Comparison of ENCODE assay signal across 18 cellular contexts in the genomic region with DNA sequence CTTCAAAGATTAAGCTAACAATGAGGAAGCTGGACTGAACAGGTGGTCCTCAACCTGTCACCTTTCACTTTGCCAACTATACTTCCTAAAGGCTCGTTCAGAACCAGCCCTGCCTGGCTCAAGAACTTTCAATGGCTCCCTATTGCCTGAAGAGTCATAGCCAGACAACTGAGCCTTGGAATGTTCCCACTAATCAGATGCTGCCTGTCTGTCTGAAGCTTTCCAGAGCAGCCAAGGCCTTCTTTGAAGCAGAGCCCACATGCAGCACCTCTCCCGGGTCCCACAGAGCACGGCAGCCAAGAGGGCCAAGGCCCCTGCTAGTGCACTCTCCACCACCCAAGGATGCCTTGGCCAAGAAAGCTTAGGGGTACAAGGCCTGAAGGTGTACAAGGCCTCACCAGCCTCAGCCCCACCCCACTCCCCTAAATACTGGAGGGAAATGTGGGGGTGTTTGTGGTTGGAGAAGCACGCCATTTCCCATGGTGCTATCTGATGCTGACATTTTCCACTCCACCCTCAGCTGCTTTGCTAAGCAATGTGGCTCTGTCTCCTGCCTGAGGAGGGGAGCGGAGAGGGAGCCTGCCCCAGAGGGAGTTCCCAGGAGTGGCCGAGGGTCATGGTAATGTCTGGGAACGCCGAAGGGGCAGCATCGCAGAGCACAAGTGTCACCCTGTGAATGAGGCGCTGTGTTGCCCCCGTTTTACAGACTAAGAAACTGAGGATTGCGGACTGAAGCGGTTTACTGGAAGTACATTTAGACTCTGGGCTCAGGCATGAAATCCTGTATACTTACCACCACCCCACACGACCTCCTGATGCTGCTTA. TPM values are rescaled to one million over a fixed set of nuclear protein-coding genes. Genes with fewer than 3 reads are reported as not detected.
DNase-seq lines count a peak whose midpoint lies in the region; ATAC-seq and TF ChIP-seq lines count a peak whose summit lies in the region.
"Had no signal": no experiment of that assay in that cellular context is flagged by ENCODE, and none has a peak within 500 bp of the region (broad histone marks: within the 10 kb centered on the region; RNA-seq: fewer than 3 reads in every experiment).

No MANE protein-coding gene starts in this region.

- POLR2A ChIA-PET in activated CD4-positive, alpha-beta T cell treated with anti-CD3 and anti-CD28 coated beads for 36 hours (lab: Charles Lee), result interaction anchor here (1.3 kb wide), 1 partner anchor 9 kb away, joined by 3 read pairs; no protein-coding TSS in a partner anchor
- POLR2A ChIA-PET in activated CD8-positive, alpha-beta T cell treated with anti-CD3 and anti-CD28 coated beads for 36 hours (lab: Charles Lee), result interaction anchor here (0.6 to 24.0 kb wide), 4 partner anchors 12 to 194 kb away, joined by 3 to 671 read pairs (median 11); a partner anchor contains a TSS
- POLR2A ChIA-PET in naive thymus-derived CD4-positive, alpha-beta T cell (lab: Charles Lee), result interaction anchor here (0.8 to 31.3 kb wide), 2 partner anchors 8 to 28 kb away, joined by 3 to 1281 read pairs; a partner anchor contains a TSS

- no peak overlapping the region for H3K4me3 ChIP-seq in naive thymus-derived CD4-positive, alpha-beta T cell (ENCODE audit: low read length)
- H3K4me3 ChIP-seq in SJCRH30, result no peak overlapping the region
- no peak overlapping the region for H3K4me3 ChIP-seq in testis
- H3K4me3 ChIP-seq: cardiac muscle cell, GM23338, skin epidermis had no signal

- no peak for TF ChIP-seq CTCF in activated CD8-positive, alpha-beta T cell treated with anti-CD3 and anti-CD28 coated beads for 36 hours (IDR thresholded peaks at IDR 0.05)
- TF ChIP-seq CTCF in testis (IDR thresholded peaks at IDR 0.05), result no peak

- peaks cover 0 to 40% of the 10 kb centered on the region in 2 donors for H3K4me1 ChIP-seq in naive thymus-derived CD4-positive, alpha-beta T cell (ENCODE audit: control insufficient read depth in 2 of 2, insufficient read depth in 2 of 2, low read length in 2 of 2)
- H3K4me1 ChIP-seq in SJCRH30 (peaks cover 47% of the 10 kb centered on the region), testis (peaks cover 10% of the 10 kb centered on the region)
- H3K4me1 ChIP-seq: parathyroid adenoma had no signal

- H3K36me3 Mint-ChIP-seq in activated CD4-positive, alpha-beta T cell treated with anti-CD3 and anti-CD28 coated beads for 36 hours (ENCODE audit: low read depth), result no peaks in the 10 kb centered on the region
- no peaks in the 10 kb centered on the region for H3K36me3 Mint-ChIP-seq in activated CD8-positive, alpha-beta T cell treated with anti-CD3 and anti-CD28 coated beads for 36 hours (ENCODE audit: low read depth)
- no peaks in the 10 kb centered on the region for H3K36me3 Mint-ChIP-seq in naive thymus-derived CD4-positive, alpha-beta T cell

- peak; percentile 52 for ATAC-seq in activated CD4-positive, alpha-beta T cell treated with anti-CD3 and anti-CD28 coated beads for 36 hours
- ATAC-seq in activated CD8-positive, alpha-beta T cell treated with anti-CD3 and anti-CD28 coated beads for 36 hours, result peak; percentile 53
- ATAC-seq in naive thymus-derived CD4-positive, alpha-beta T cell, result no peak
- ATAC-seq in HG02623 (IDR thresholded peaks at IDR 0.05; ENCODE audit: unreplicated experiment), result no peak
- ATAC-seq: GM23338, left colon, Panc1 had no signal

- CTCF ChIA-PET in activated CD4-positive, alpha-beta T cell treated with anti-CD3 and anti-CD28 coated beads for 36 hours (lab: Charles Lee), result interaction anchor here (1.1 to 5.0 kb wide), 3 partner anchors 13 to 47 kb away, joined by 3 to 32 read pairs (median 19); no protein-coding TSS in a partner anchor
- CTCF ChIA-PET in activated CD8-positive, alpha-beta T cell treated with anti-CD3 and anti-CD28 coated beads for 36 hours (lab: Charles Lee), result interaction anchor here (0.8 to 6.2 kb wide), 7 partner anchors 13 to 47 kb away, joined by 3 to 44 read pairs (median 6); no protein-coding TSS in a partner anchor
- CTCF ChIA-PET in naive thymus-derived CD4-positive, alpha-beta T cell (lab: Charles Lee), result interaction anchor here (0.5 to 1.6 kb wide), 2 partner anchors 37 to 46 kb away, joined by 3 to 4 read pairs; no protein-coding TSS in a partner anchor

- H3K9me3 ChIP-seq in naive thymus-derived CD4-positive, alpha-beta T cell (ENCODE audit: control insufficient read depth in 2 of 3, low read length in 3 of 3), result no peaks in the 10 kb centered on the region
- no peaks in the 10 kb centered on the region for H3K9me3 ChIP-seq in SJCRH30 (replicated peaks)
- H3K9me3 ChIP-seq in testis, result no peaks in the 10 kb centered on the region

- H3K27me3 Mint-ChIP-seq in activated CD4-positive, alpha-beta T cell treated with anti-CD3 and anti-CD28 coated beads for 36 hours, result no peaks in the 10 kb centered on the region
- H3K27me3 Mint-ChIP-seq in activated CD8-positive, alpha-beta T cell treated with anti-CD3 and anti-CD28 coated beads for 36 hours, result no peaks in the 10 kb centered on the region
- H3K27me3 Mint-ChIP-seq in naive thymus-derived CD4-positive, alpha-beta T cell, result no peaks in the 10 kb centered on the region

- intact Hi-C loops in activated CD4-positive, alpha-beta T cell treated with anti-CD3 and anti-CD28 coated beads for 36 hours (cut with DNase I, micrococcal nuclease), result loop anchor here in 1 of 2 experiments (1.0 kb wide), 1 partner anchor 35 kb away; no protein-coding TSS in a partner anchor
- intact Hi-C loops in activated CD8-positive, alpha-beta T cell treated with anti-CD3 and anti-CD28 coated beads for 36 hours (cut with micrococcal nuclease), result no loop called here
- intact Hi-C loops in naive thymus-derived CD4-positive, alpha-beta T cell (cut with micrococcal nuclease), result no loop called here
- intact Hi-C loops in testis (cut with DNase I; ENCODE audit: low total_unique reads), result no loop called here

- H3K4me1 Mint-ChIP-seq in activated CD4-positive, alpha-beta T cell treated with anti-CD3 and anti-CD28 coated beads for 36 hours, result peaks cover 59% of the 10 kb centered on the region
- peaks cover 72% of the 10 kb centered on the region for H3K4me1 Mint-ChIP-seq in activated CD8-positive, alpha-beta T cell treated with anti-CD3 and anti-CD28 coated beads for 36 hours (ENCODE audit: low read depth)
- H3K4me1 Mint-ChIP-seq in naive thymus-derived CD4-positive, alpha-beta T cell, result peaks cover 23 to 60% (median 43%) of the 10 kb centered on the region in 7 donors
- H3K4me1 Mint-ChIP-seq: GM23338 had no signal

- no peaks in the 10 kb centered on the region for H3K9me3 Mint-ChIP-seq in activated CD4-positive, alpha-beta T cell treated with anti-CD3 and anti-CD28 coated beads for 36 hours (ENCODE audit: low read depth)
- no peaks in the 10 kb centered on the region for H3K9me3 Mint-ChIP-seq in activated CD8-positive, alpha-beta T cell treated with anti-CD3 and anti-CD28 coated beads for 36 hours
- no peaks in the 10 kb centered on the region for H3K9me3 Mint-ChIP-seq in naive thymus-derived CD4-positive, alpha-beta T cell
- H3K9me3 Mint-ChIP-seq: GM23338 had no signal

- no peaks in the 10 kb centered on the region for H3K36me3 ChIP-seq in naive thymus-derived CD4-positive, alpha-beta T cell (ENCODE audit: control insufficient read depth in 2 of 3, insufficient read depth in 3 of 3, low read length in 3 of 3)
- no peaks in the 10 kb centered on the region for H3K36me3 ChIP-seq in SJCRH30
- no peaks in the 10 kb centered on the region for H3K36me3 ChIP-seq in testis (ENCODE audit: low read depth, missing control alignments)
- H3K36me3 ChIP-seq: cardiac muscle cell had no signal

- H3K4me3 Mint-ChIP-seq in activated CD4-positive, alpha-beta T cell treated with anti-CD3 and anti-CD28 coated beads for 36 hours, result peak overlapping the region; percentile 67
- peak overlapping the region; percentile 78 for H3K4me3 Mint-ChIP-seq in activated CD8-positive, alpha-beta T cell treated with anti-CD3 and anti-CD28 coated beads for 36 hours
- peak overlapping the region in 3 of 10 donors; percentile 23 to 49 (median 32) for H3K4me3 Mint-ChIP-seq in naive thymus-derived CD4-positive, alpha-beta T cell
- H3K4me3 Mint-ChIP-seq: GM23338 had no signal

- peak; percentile 58 for DNase-seq in activated CD4-positive, alpha-beta T cell treated with anti-CD3 and anti-CD28 coated beads for 36 hours
- no peak for DNase-seq in activated CD4-positive, alpha-beta T cell treated with anti-CD3 and anti-CD28 coated beads, Interleukin-2, amount 50 U/mL, for 1 hour
- DNase-seq in activated CD8-positive, alpha-beta T cell treated with anti-CD3 and anti-CD28 coated beads for 36 hours, result peak; percentile 82
- DNase-seq in naive thymus-derived CD4-positive, alpha-beta T cell, result peak in 2 of 9 donors; percentile 26 to 52
- DNase-seq in SJCRH30, result no peak
- no peak for DNase-seq in testis
- DNase-seq: 8988T, activated gamma-delta T cell, hypothalamus, left colon, NCI-H2029 treated with DMSO at 0.1 percent for 48 hours had no signal

- H3K27ac Mint-ChIP-seq in activated CD4-positive, alpha-beta T cell treated with anti-CD3 and anti-CD28 coated beads for 36 hours, result peak overlapping the region; percentile 92
- peak overlapping the region; percentile 98 for H3K27ac Mint-ChIP-seq in activated CD8-positive, alpha-beta T cell treated with anti-CD3 and anti-CD28 coated beads for 36 hours
- H3K27ac Mint-ChIP-seq in naive thymus-derived CD4-positive, alpha-beta T cell, result peak overlapping the region; percentile 47 to 98 (median 87)
- H3K27ac Mint-ChIP-seq: GM23338 had no signal

- H3K27me3 ChIP-seq in naive thymus-derived CD4-positive, alpha-beta T cell (ENCODE audit: control insufficient read depth in 2 of 2, insufficient read depth in 2 of 2, low read length in 2 of 2), result no peaks in the 10 kb centered on the region
- H3K27me3 ChIP-seq in SJCRH30 (no peaks in the 10 kb centered on the region), testis (no peaks in the 10 kb centered on the region)
- H3K27me3 ChIP-seq: cardiac muscle cell had no signal

- TF ChIP-seq POLR2A in GM15510 (IDR thresholded peaks at IDR 0.05; ENCODE audit: borderline replicate concordance, extremely low read depth, insufficient read length) (peak; percentile 26), testis (IDR thresholded peaks at IDR 0.05) (no peak)

- 89 to 92% methylated on average over 11 to 14 of the region's 14 CpGs for WGBS in testis, 2 donors

- peak overlapping the region; percentile 59 for H3K27ac ChIP-seq in naive thymus-derived CD4-positive, alpha-beta T cell (ENCODE audit: low read depth, low read length)
- no peak overlapping the region for H3K27ac ChIP-seq in SJCRH30
- no peak overlapping the region for H3K27ac ChIP-seq in testis
- H3K27ac ChIP-seq: cardiac muscle cell, parathyroid adenoma had no signal

RNA-seq across cellular contexts. Expression of a gene that starts 8.2 kb away (rescaled TPM):
- total RNA-seq in activated CD4-positive, alpha-beta T cell treated with anti-CD3 and anti-CD28 coated beads for 36 hours, result 100 to 1,000 TPM; 174 to 214 TPM
- total RNA-seq in activated CD8-positive, alpha-beta T cell treated with anti-CD3 and anti-CD28 coated beads for 36 hours, result 100 to 1,000 TPM; 229 to 237 TPM
- 100 to 1,000 TPM; 464 to 783 (median 647) TPM for total RNA-seq in naive thymus-derived CD4-positive, alpha-beta T cell
- 100 to 1,000 TPM; 551 to 556 TPM for polyA plus RNA-seq in naive thymus-derived CD4-positive, alpha-beta T cell
- 31.5 and 34.9 TPM in 2 replicates for total RNA-seq in SJCRH30 (2014; rRNA removed; shearing (Covaris generic))
- 10 to 100 TPM in 1 of 2 donors, 1 to 10 TPM in 1; 2.0 to 16.3 TPM for total RNA-seq in testis
- polyA plus RNA-seq in testis (ENCODE audit: insufficient read depth, low read depth, low replicate concordance), result 46.9 TPM
- total RNA-seq: GM23338 had no signal

RNA-seq across cellular contexts. Expression of a gene that starts 42.4 kb away (rescaled TPM):
- under 1 TPM; 0.32 to 0.43 TPM for total RNA-seq in activated CD4-positive, alpha-beta T cell treated with anti-CD3 and anti-CD28 coated beads for 36 hours
- 1 to 10 TPM in 1 of 2 experiments, under 1 TPM in 1; 0.45 to 1.4 TPM for total RNA-seq in activated CD8-positive, alpha-beta T cell treated with anti-CD3 and anti-CD28 coated beads for 36 hours
- 1 to 10 TPM in 2 of 5 experiments, under 1 TPM in 3; 0.08 to 3.6 (median 0.22) TPM for total RNA-seq in naive thymus-derived CD4-positive, alpha-beta T cell
- polyA plus RNA-seq in naive thymus-derived CD4-positive, alpha-beta T cell, result not detected
- total RNA-seq in SJCRH30 (2014; rRNA removed; shearing (Covaris generic)), result 0.47 and 0.89 TPM in 2 replicates
- total RNA-seq in testis, result under 1 TPM; 0.55 to 0.62 TPM
- 0.32 TPM for polyA plus RNA-seq in testis (ENCODE audit: insufficient read depth, low read depth, low replicate concordance)
- total RNA-seq: left colon had no signal

Comparison
In these comparisons a context has a peak if more than half of its experiments do, and no peak if none do; other contexts are left out.
1. DNase-seq: peak in activated CD4-positive, alpha-beta T cell treated with anti-CD3 and anti-CD28 coated beads for 36 hours (single experiment) and activated CD8-positive, alpha-beta T cell treated with anti-CD3 and anti-CD28 coated beads for 36 hours (single experiment); none in activated CD4-positive, alpha-beta T cell treated with anti-CD3 and anti-CD28 coated beads, Interleukin-2, amount 50 U/mL, for 1 hour (single experiment), SJCRH30 (0 of 2) and testis (single experiment).
2. ATAC-seq: peak in activated CD4-positive, alpha-beta T cell treated with anti-CD3 and anti-CD28 coated beads for 36 hours (single experiment) and activated CD8-positive, alpha-beta T cell treated with anti-CD3 and anti-CD28 coated beads for 36 hours (single experiment); none in naive thymus-derived CD4-positive, alpha-beta T cell (single experiment) and HG02623 (single experiment).
3. Peak in every context shown above with its lines, with median percentiles within 50 percentile points of each other: H3K27ac Mint-ChIP-seq.